In genomic region chr16:67883872-67884261, GRCh38 we compare ENCODE assay signal across 9 cellular contexts. TPM values are rescaled to one million over a fixed set of nuclear protein-coding genes. Genes with fewer than 3 reads are reported as not detected.
DNase-seq lines count a peak whose midpoint lies in the region; ATAC-seq and TF ChIP-seq lines count a peak whose summit lies in the region.
"Had no signal": no experiment of that assay in that cellular context is flagged by ENCODE, and none has a peak within 500 bp of the region (broad histone marks: within the 10 kb centered on the region; RNA-seq: fewer than 3 reads in every experiment).

No MANE protein-coding gene starts in this region.

- no peak overlapping the region for H3K4me3 ChIP-seq in AG04450 (ENCODE audit: low read depth, low read length)
- no peak overlapping the region for H3K4me3 ChIP-seq in SJSA1
- H3K4me3 ChIP-seq in heart right ventricle = no peak overlapping the region
- no peak overlapping the region for H3K4me3 ChIP-seq in smooth muscle cell
- H3K4me3 ChIP-seq: skin epidermis had no signal

- H3K27me3 ChIP-seq in AG04450 (ENCODE audit: control insufficient read depth, insufficient read depth, low read length) (no peaks in the 10 kb centered on the region), SJSA1 (replicated peaks) (no peaks in the 10 kb centered on the region), heart right ventricle (no peaks in the 10 kb centered on the region), smooth muscle cell (ENCODE audit: low read depth) (no peaks in the 10 kb centered on the region)

- intact Hi-C loops in activated naive CD4-positive, alpha-beta T cell treated with anti-CD3 and anti-CD28 coated beads for 36 hours (cut with micrococcal nuclease) = loop anchor here (1.0 to 2.0 kb wide), 3 partner anchors 35 to 181 kb away; no protein-coding TSS in a partner anchor
- intact Hi-C loops in heart right ventricle (cut with DNase I) = loop anchor here in 9 of 10 donors (2.0 to 5.0 kb wide), 6 partner anchors 33 to 159 kb away; partner anchors contain the start of genes DDX28 (in 1 of the 9) and DUS2 (in 1 of the 9)

- TF ChIP-seq CTCF in AG04450 (IDR thresholded peaks at IDR 0.05; ENCODE audit: low read depth, low read length) (peak; percentile 84; the same call in 1 of the 2 replicates), GM20000 (IDR thresholded peaks at IDR 0.05; ENCODE audit: extremely low read depth, missing control alignments) (peak; percentile 78), heart right ventricle (IDR thresholded peaks at IDR 0.05) (peak; percentile 17 to 91 (median 87)), smooth muscle cell (IDR thresholded peaks at IDR 0.05; ENCODE audit: borderline replicate concordance, insufficient read depth, poor library complexity, severe bottlenecking) (peak; percentile 81)

- H3K9ac ChIP-seq in smooth muscle cell (ENCODE audit: low read depth) = no peak overlapping the region

- WGBS in heart right ventricle, 2 donors = 60 to 67% methylated on average over 11 of the region's 11 CpGs
- 65% methylated on average over 11 of the region's 11 CpGs for WGBS in smooth muscle cell (ENCODE audit: low lambda C conversion rate)

- H3K9me3 Mint-ChIP-seq in activated naive CD4-positive, alpha-beta T cell treated with anti-CD3 and anti-CD28 coated beads for 36 hours = no peaks in the 10 kb centered on the region

- H3K4me1 ChIP-seq in SJSA1 (replicated peaks) = no peaks in the 10 kb centered on the region
- peaks cover 19 to 55% (median 25%) of the 10 kb centered on the region in 9 donors for H3K4me1 ChIP-seq in heart right ventricle
- peaks cover 5% of the 10 kb centered on the region for H3K4me1 ChIP-seq in smooth muscle cell (ENCODE audit: low read depth)

- POLR2A ChIA-PET in AG04450 (lab: Yijun Ruan, JAX) = interaction anchor here (0.6 to 2.1 kb wide), 4 partner anchors 10 to 335 kb away, joined by 3 to 10 read pairs (median 4); partner anchors contain the start of gene PSKH1

- H3K36me3 Mint-ChIP-seq in activated naive CD4-positive, alpha-beta T cell treated with anti-CD3 and anti-CD28 coated beads for 36 hours (ENCODE audit: low read depth) = peaks cover 18% of the 10 kb centered on the region

- H3K27me3 Mint-ChIP-seq in activated naive CD4-positive, alpha-beta T cell treated with anti-CD3 and anti-CD28 coated beads for 36 hours (ENCODE audit: low read depth) = no peaks in the 10 kb centered on the region

- ATAC-seq in heart right ventricle = peak in 7 of 8 donors; percentile 27 to 75 (median 48)

- H3K36me3 ChIP-seq in SJSA1 (peaks cover 73% of the 10 kb centered on the region), heart right ventricle (peaks cover 0 to 81% (median 52%) of the 10 kb centered on the region in 9 donors), smooth muscle cell (ENCODE audit: low read depth) (no peaks in the 10 kb centered on the region)

- no peak overlapping the region for H2AFZ ChIP-seq in smooth muscle cell (ENCODE audit: low read depth)

- H3K4me1 Mint-ChIP-seq in activated naive CD4-positive, alpha-beta T cell treated with anti-CD3 and anti-CD28 coated beads for 36 hours (ENCODE audit: low read depth) = no peaks in the 10 kb centered on the region

- H3K27ac ChIP-seq in AG04450 (ENCODE audit: low read depth, low read length) (no peak overlapping the region), SJSA1 (no peak overlapping the region), heart right ventricle (peak overlapping the region in 7 of 10 donors; percentile 18 to 91 (median 80)), smooth muscle cell (ENCODE audit: low read depth) (no peak overlapping the region)
- H3K27ac ChIP-seq: skin epidermis had no signal

- DNase-seq in AG04450 (ENCODE audit: low read depth, low spot score) = no peak
- DNase-seq in GM20000 (ENCODE audit: low spot score) = peak; percentile 92
- DNase-seq in SJSA1 (ENCODE audit: low read depth in 1 of 2, low spot score in 2 of 2) = peak; percentile 37 to 63
- peak; percentile 76 for DNase-seq in activated naive CD4-positive, alpha-beta T cell treated with anti-CD3 and anti-CD28 coated beads for 36 hours
- DNase-seq in heart right ventricle = peak; percentile 36 to 70
- DNase-seq in smooth muscle cell (lab: John Stamatoyannopoulos, UW; ENCODE audit: unreplicated experiment) = peak; percentile 3
- no peak for DNase-seq in kidney glomerular epithelial cell (lab: John Stamatoyannopoulos, UW)
- DNase-seq in DMS79 (lab: John Stamatoyannopoulos, UW) = no peak

- H3F3A ChIP-seq in smooth muscle cell (ENCODE audit: low read depth) = no peaks in the 10 kb centered on the region

- H3K27ac Mint-ChIP-seq in activated naive CD4-positive, alpha-beta T cell treated with anti-CD3 and anti-CD28 coated beads for 36 hours = no peak overlapping the region

- CTCF ChIA-PET in AG04450 (lab: Charles Lee) = interaction anchor here (0.6 to 3.2 kb wide), 30 partner anchors 9 to 363 kb away, joined by 3 to 25 read pairs (median 4); partner anchors contain the start of genes ACD, CTRL, EDC4 and PSKH1
- CTCF ChIA-PET in activated naive CD4-positive, alpha-beta T cell treated with anti-CD3 and anti-CD28 coated beads for 36 hours (lab: Charles Lee) = interaction anchor here (0.5 to 4.1 kb wide), 44 partner anchors 9 to 345 kb away, joined by 3 to 25 read pairs (median 5); partner anchors contain the start of genes CTRL, EDC4, PSKH1 and PSMB10

- no peak overlapping the region for H3K4me2 ChIP-seq in smooth muscle cell

- H4K20me1 ChIP-seq in smooth muscle cell (ENCODE audit: low read depth) = peaks cover 16% of the 10 kb centered on the region

- H3K4me3 Mint-ChIP-seq in activated naive CD4-positive, alpha-beta T cell treated with anti-CD3 and anti-CD28 coated beads for 36 hours = no peak overlapping the region

- H3K9me3 ChIP-seq in AG04450 (ENCODE audit: control insufficient read depth, insufficient read depth, low read length) = no peaks in the 10 kb centered on the region
- H3K9me3 ChIP-seq in SJSA1 (replicated peaks) = no peaks in the 10 kb centered on the region
- no peaks in the 10 kb centered on the region for H3K9me3 ChIP-seq in heart right ventricle
- H3K9me3 ChIP-seq in smooth muscle cell (replicated peaks; ENCODE audit: low read depth) = no peaks in the 10 kb centered on the region

- H3K79me2 ChIP-seq in smooth muscle cell (ENCODE audit: low read depth) = no peaks in the 10 kb centered on the region

RNA-seq across cellular contexts. Expression of gene NRN1L, which starts 0.8 kb away (rescaled TPM):
- polyA plus RNA-seq in AG04450 (2011; rRNA removed) (0.21 TPM in 1 of 2 replicates, not detected in the other), heart right ventricle (1 to 10 TPM; 1.8 to 4.0 TPM), smooth muscle cell (0.46 and 0.57 TPM in 2 replicates)
- not detected in 2 replicates for polyA minus RNA-seq in AG04450 (2011; rRNA and poly(A)+ RNA removed)
- total RNA-seq in SJSA1 (2014; rRNA removed; shearing (Covaris generic)) = not detected in 2 replicates
- total RNA-seq in activated naive CD4-positive, alpha-beta T cell treated with anti-CD3 and anti-CD28 coated beads for 36 hours = not detected
- total RNA-seq in heart right ventricle (1 to 10 TPM in 6 of 10 donors, not detected in 4; 1.1 to 2.7 (median 1.5) TPM), smooth muscle cell (not detected in 2 replicates)

RNA-seq across cellular contexts. Expression of gene PSKH1, which starts 9.2 kb away (rescaled TPM):
- polyA plus RNA-seq in AG04450 (2011; rRNA removed) = 18.2 and 26.6 TPM in 2 replicates
- polyA minus RNA-seq in AG04450 (2011; rRNA and poly(A)+ RNA removed) = 34.7 and 47.0 TPM in 2 replicates
- total RNA-seq in SJSA1 (2014; rRNA removed; shearing (Covaris generic)) = 6.4 and 10.6 TPM in 2 replicates
- total RNA-seq in activated naive CD4-positive, alpha-beta T cell treated with anti-CD3 and anti-CD28 coated beads for 36 hours = 1 to 10 TPM; 7.1 to 8.0 TPM
- 10 to 100 TPM; 16.0 to 24.5 (median 20.5) TPM for total RNA-seq in heart right ventricle
- 10 to 100 TPM; 15.7 to 22.9 TPM for polyA plus RNA-seq in heart right ventricle
- total RNA-seq in smooth muscle cell = 15.3 and 17.2 TPM in 2 replicates
- polyA plus RNA-seq in smooth muscle cell = 35.2 and 36.0 TPM in 2 replicates

RNA-seq across cellular contexts. Expression of gene EDC4, which starts 11.0 kb away (rescaled TPM):
- polyA plus RNA-seq in AG04450 (2011; rRNA removed) (18.7 and 31.6 TPM in 2 replicates), heart right ventricle (10 to 100 TPM; 30.2 to 46.8 TPM), smooth muscle cell (64.5 and 74.7 TPM in 2 replicates)
- polyA minus RNA-seq in AG04450 (2011; rRNA and poly(A)+ RNA removed) = 68.6 and 108 TPM in 2 replicates
- total RNA-seq in SJSA1 (2014; rRNA removed; shearing (Covaris generic)) = 52.2 and 76.1 TPM in 2 replicates
- 10 to 100 TPM; 72.2 to 78.7 TPM for total RNA-seq in activated naive CD4-positive, alpha-beta T cell treated with anti-CD3 and anti-CD28 coated beads for 36 hours
- total RNA-seq in heart right ventricle (10 to 100 TPM; 25.8 to 41.6 (median 31.3) TPM), smooth muscle cell (35.5 and 46.3 TPM in 2 replicates)

RNA-seq across cellular contexts. Expression of gene CENPT, which starts 36.4 kb away (rescaled TPM):
- polyA plus RNA-seq in AG04450 (2011; rRNA removed) (17.9 and 21.7 TPM in 2 replicates), heart right ventricle (10 to 100 TPM; 31.1 to 63.3 TPM), smooth muscle cell (65.8 and 79.7 TPM in 2 replicates)
- 21.1 and 27.6 TPM in 2 replicates for polyA minus RNA-seq in AG04450 (2011; rRNA and poly(A)+ RNA removed)
- total RNA-seq in SJSA1 (2014; rRNA removed; shearing (Covaris generic)) = 22.4 and 31.9 TPM in 2 replicates
- 10 to 100 TPM; 43.7 to 45.8 TPM for total RNA-seq in activated naive CD4-positive, alpha-beta T cell treated with anti-CD3 and anti-CD28 coated beads for 36 hours
- total RNA-seq in heart right ventricle (10 to 100 TPM; 16.1 to 27.1 (median 19.1) TPM), smooth muscle cell (37.3 and 47.0 TPM in 2 replicates)

RNA-seq across cellular contexts. Expression of gene NUTF2, which starts 37.1 kb away (rescaled TPM):
- 151 and 190 TPM in 2 replicates for polyA plus RNA-seq in AG04450 (2011; rRNA removed)
- 368 and 417 TPM in 2 replicates for polyA minus RNA-seq in AG04450 (2011; rRNA and poly(A)+ RNA removed)
- total RNA-seq in SJSA1 (2014; rRNA removed; shearing (Covaris generic)) = 39.3 and 101 TPM in 2 replicates
- total RNA-seq in activated naive CD4-positive, alpha-beta T cell treated with anti-CD3 and anti-CD28 coated beads for 36 hours = 100 to 1,000 TPM; 165 to 171 TPM
- 100 to 1,000 TPM in 1 of 10 donors, 10 to 100 TPM in 9; 73.9 to 105 (median 80.5) TPM for total RNA-seq in heart right ventricle
- polyA plus RNA-seq in heart right ventricle = 100 to 1,000 TPM; 186 to 214 TPM
- total RNA-seq in smooth muscle cell = 112 and 115 TPM in 2 replicates
- 202 and 208 TPM in 2 replicates for polyA plus RNA-seq in smooth muscle cell

Comparison
In these comparisons a context has a peak if more than half of its experiments do, and no peak if none do; other contexts are left out.
1. DNase-seq: peak in GM20000 (single experiment), SJSA1 (2 of 2), activated naive CD4-positive, alpha-beta T cell treated with anti-CD3 and anti-CD28 coated beads for 36 hours (single experiment), heart right ventricle (2 of 2) and smooth muscle cell (single experiment); none in AG04450 (single experiment), kidney glomerular epithelial cell (single experiment) and DMS79 (single experiment).
2. H3K27ac ChIP-seq: peak in heart right ventricle (7 of 10); none in AG04450 (single experiment), SJSA1 (single experiment) and smooth muscle cell (single experiment).
3. Peak in every context shown above with its lines, with median percentiles within 50 percentile points of each other: CTCF ChIP-seq.